6 cellular contexts compared by ENCODE assay signal in genomic region chr12:29448157-29448556, GRCh38. TPM values are rescaled to one million over a fixed set of nuclear protein-coding genes. Genes with fewer than 3 reads are reported as not detected.
"Had no signal": no experiment of that assay in that cellular context is flagged by ENCODE, and none has a peak within 500 bp of the region (broad histone marks: within the 10 kb centered on the region; RNA-seq: fewer than 3 reads in every experiment).

No MANE protein-coding gene starts in this region.

- H3K4me3 Mint-ChIP-seq: GM23338, H9 had no signal

- DNase-seq: H9, HCEC 1CT, IMR-90 had no signal

- ATAC-seq: GM23338, K562 had no signal

- H3K4me3 ChIP-seq: GM23338, K562 had no signal

- H3K27ac Mint-ChIP-seq: GM23338, H9 had no signal

- H3K4me1 Mint-ChIP-seq: GM23338, H9 had no signal

- H3K9me3 Mint-ChIP-seq: GM23338, H9 had no signal

RNA-seq across cellular contexts. Expression of gene OVCH1, which starts 49.3 kb away (rescaled TPM):
- total RNA-seq: GM23338, H9, HT-29, K562 had no signal
